Comparison of ENCODE assay signal across 20 cellular contexts in the genomic region with DNA sequence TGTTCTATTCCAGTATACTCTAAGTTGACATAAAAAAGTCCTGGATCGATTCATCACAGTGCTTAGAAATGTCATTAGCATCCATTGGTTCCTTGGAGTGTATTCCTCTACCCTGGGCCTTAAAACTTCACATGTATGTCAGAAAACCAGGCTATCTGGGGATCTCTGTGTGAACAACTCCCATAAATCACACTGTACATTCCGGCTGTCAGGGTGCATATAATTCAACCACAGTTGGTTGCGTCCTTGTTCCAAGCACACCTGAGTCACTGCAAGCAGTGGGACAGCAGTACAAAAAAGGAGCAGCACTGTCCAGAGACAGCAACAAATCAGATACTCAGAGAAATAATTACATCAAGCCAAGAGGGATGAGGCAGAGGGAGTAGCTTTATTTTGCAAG. TPM values are rescaled to one million over a fixed set of nuclear protein-coding genes. Genes with fewer than 3 reads are reported as not detected.
A peak's percentile ranks its signal among the peaks of the same experiment; 100 is the strongest.
DNase-seq lines count a peak whose midpoint lies in the region; ATAC-seq and TF ChIP-seq lines count a peak whose summit lies in the region.
"Had no signal": no experiment of that assay in that cellular context is flagged by ENCODE, and none has a peak within 500 bp of the region (broad histone marks: within the 10 kb centered on the region; RNA-seq: fewer than 3 reads in every experiment).

No MANE protein-coding gene starts in this region.

- H3K9ac ChIP-seq in IMR-90 (ENCODE audit: low read depth, low read length) (no peak overlapping the region), skeletal muscle tissue (ENCODE audit: low read depth in 1 of 3, low read length in 3 of 3) (no peak overlapping the region)

- no peak overlapping the region for H2BK20ac ChIP-seq in IMR-90 (ENCODE audit: low read depth, low read length)

- ATAC-seq in IMR-90 (ENCODE audit: low read depth) (no peak), Right ventricle myocardium superior (ENCODE audit: poor library complexity) (no peak)
- ATAC-seq: activated T-cell treated with anti-CD3 and anti-CD28 coated beads, Interleukin-2, amount 50 U/mL, for 4 hours; naive thymus-derived CD4-positive, alpha-beta T cell; upper lobe of right lung had no signal

- TF ChIP-seq CTCF in IMR-90 (conservative IDR thresholded peaks at IDR 0.05; ENCODE audit: low read depth, low read length), result no peak

- no peak for TF ChIP-seq RAD21 in IMR-90 (IDR thresholded peaks at IDR 0.05; ENCODE audit: low read length)

- no TSS peak for BruUV-seq in IMR-90 (replicated peaks; lab: Mats Ljungman, UMichigan)

- H3K27ac ChIP-seq in IMR-90 (ENCODE audit: insufficient read depth, low read length) (no peak overlapping the region), skeletal muscle tissue (ENCODE audit: low read depth, low read length) (peak overlapping the region; percentile 26)
- H3K27ac ChIP-seq: upper lobe of right lung had no signal

- no peak for DNase-seq in IMR-90
- peak; percentile 47 for DNase-seq in astrocyte of the hippocampus (ENCODE audit: low read depth, low spot score)
- peak; percentile 88 for DNase-seq in left kidney (ENCODE audit: low read depth, low spot score)
- no peak for DNase-seq in NCI-H2029 (lab: John Stamatoyannopoulos, UW)
- no peak for DNase-seq in activated CD8-positive, alpha-beta memory T cell treated with anti-CD3 and anti-CD28 coated beads, Interleukin-2, amount 50 U/mL, for 48 hours
- DNase-seq in Right ventricle myocardium superior, result no peak
- DNase-seq: activated CD4-positive, alpha-beta T cell treated with anti-CD3 and anti-CD28 coated beads, Interleukin-2, amount 50 U/mL, for 48 hours; activated T-cell treated with anti-CD3 and anti-CD28 coated beads, Interleukin-2, amount 50 U/mL, for 4 hours; CD4-positive, alpha-beta memory T cell; cortex of kidney; DMS79; GOT3; naive thymus-derived CD4-positive, alpha-beta T cell; NCI-H187; RPMI8226; stimulated activated naive CD4-positive, alpha-beta T cell treated with Interleukin-2 at 50 U/mL for 16 hours; T-helper 1 cell; upper lobe of right lung had no signal

- no peak overlapping the region for H4K91ac ChIP-seq in IMR-90 (ENCODE audit: insufficient read depth, low read depth, low read length)

- H3K27me3 ChIP-seq in IMR-90 (ENCODE audit: control insufficient read depth, insufficient read depth, low read length), result no peaks in the 10 kb centered on the region; the same call in 1 of the 2 replicates
- H3K27me3 ChIP-seq in skeletal muscle tissue (ENCODE audit: control insufficient read depth in 3 of 3, insufficient read depth in 3 of 3, low read length in 3 of 3), result no peaks in the 10 kb centered on the region

- H4K5ac ChIP-seq in IMR-90 (ENCODE audit: low read depth, low read length), result no peak overlapping the region

- dilution Hi-C loops in IMR-90 (cut with HindIII; ENCODE audit: low sequenced_read_pairs, unreplicated experiment), result no loop called here

- peaks cover 9% of the 10 kb centered on the region for H3K4me1 ChIP-seq in IMR-90 (ENCODE audit: control insufficient read depth, insufficient read depth, low read length)
- peaks cover 27 to 47% (median 37%) of the 10 kb centered on the region in 3 donors for H3K4me1 ChIP-seq in skeletal muscle tissue (ENCODE audit: control insufficient read depth in 3 of 3, insufficient read depth in 3 of 3, low read length in 3 of 3)
- H3K4me1 ChIP-seq: upper lobe of right lung had no signal

- H2AK9ac ChIP-seq in IMR-90 (replicated peaks; ENCODE audit: low read depth, low read length, poor library complexity), result no peak overlapping the region

- H2AK5ac ChIP-seq in IMR-90 (ENCODE audit: low read depth, low read length), result no peak overlapping the region

- H2BK5ac ChIP-seq in IMR-90 (ENCODE audit: low read depth, low read length, poor library complexity, severe bottlenecking), result no peak overlapping the region

- peaks cover 4% of the 10 kb centered on the region; the same call in 1 of the 2 replicates for H4K20me1 ChIP-seq in IMR-90 (ENCODE audit: insufficient read depth, low read length)

- no peak overlapping the region for H3K56ac ChIP-seq in IMR-90 (ENCODE audit: extremely low read depth, insufficient read depth, low read length)

- POLR2A ChIA-PET in IMR-90 (lab: Charles Lee; ENCODE audit: unreplicated experiment), result no interaction called here

- H3K4me3 ChIP-seq in IMR-90 (ENCODE audit: insufficient read depth, low read depth, low read length) (no peak overlapping the region), skeletal muscle tissue (ENCODE audit: low read length in 3 of 3) (no peak overlapping the region)
- H3K4me3 ChIP-seq: lung, upper lobe of right lung had no signal

- in situ Hi-C loops in IMR-90 (cut with MboI; ENCODE audit: low sequenced_read_pairs), result no loop called here

- no peak overlapping the region for H2AFZ ChIP-seq in IMR-90 (replicated peaks; ENCODE audit: low read length, poor library complexity)

- no peak overlapping the region for H4K8ac ChIP-seq in IMR-90 (ENCODE audit: low read depth in 2 of 2, low read length in 2 of 2)

- H3K23ac ChIP-seq in IMR-90 (ENCODE audit: low read depth, low read length), result 0 out of 2 replicates have a peak overlapping the region, but pooled peaks have one; percentile 15

- CTCF ChIA-PET in IMR-90 (lab: Yijun Ruan, JAX), result no interaction called here

- WGBS in IMR-90 (ENCODE audit: extremely low coverage in 2 of 2, insufficient read length in 1 of 2), 2 experiments, result 60% methylated on average over 1 of the region's 3 CpGs; no CpG with 5 or more reads in 1 of the 2 experiments

- intact Hi-C loops in IMR-90 (cut with micrococcal nuclease), result no loop called here
- intact Hi-C loops in Right ventricle myocardium superior (cut with DNase I), result no loop called here

- H3K4me2 ChIP-seq in IMR-90 (ENCODE audit: low read depth, low read length), result no peak overlapping the region

- H3K9me3 ChIP-seq in IMR-90 (ENCODE audit: control insufficient read depth, insufficient read depth, low read length), result no peaks in the 10 kb centered on the region
- H3K9me3 ChIP-seq in skeletal muscle tissue (ENCODE audit: control insufficient read depth in 3 of 3, low read length in 3 of 3), result no peaks in the 10 kb centered on the region
- H3K9me3 ChIP-seq: upper lobe of right lung had no signal

- no peak overlapping the region for H2BK120ac ChIP-seq in IMR-90 (ENCODE audit: low read depth, low read length)

- no peak for TF ChIP-seq POLR2A in IMR-90 (IDR thresholded peaks at IDR 0.05; ENCODE audit: low read depth, low read length)

- H3K36me3 ChIP-seq in IMR-90 (ENCODE audit: control insufficient read depth, insufficient read depth, low read length) (no peaks in the 10 kb centered on the region; the same call in 1 of the 2 replicates), skeletal muscle tissue (ENCODE audit: control insufficient read depth in 3 of 3, insufficient read depth in 3 of 3, low read length in 3 of 3) (no peaks in the 10 kb centered on the region)
- H3K36me3 ChIP-seq: upper lobe of right lung had no signal

- no peak overlapping the region for H2BK15ac ChIP-seq in IMR-90 (ENCODE audit: low read depth, low read length)

- H3K14ac ChIP-seq in IMR-90 (replicated peaks; ENCODE audit: low read depth, low read length), result no peak overlapping the region

- H3K4ac ChIP-seq in IMR-90 (ENCODE audit: low read depth, low read length), result no peak overlapping the region

- peaks cover 14 to 15% of the 10 kb centered on the region in 2 experiments for H3K79me1 ChIP-seq in IMR-90 (ENCODE audit: low read depth in 1 of 2, low read length in 2 of 2)

- H3K18ac ChIP-seq in IMR-90 (ENCODE audit: low read depth, low read length), result no peak overlapping the region

- H3K9me1 ChIP-seq in IMR-90 (ENCODE audit: insufficient read depth, low read length), result peaks cover 6% of the 10 kb centered on the region; the same call in 1 of the 2 replicates

TF ChIP-seq in IMR-90, 13 proteins besides CTCF, POLR2A, EP300 and RAD21:
- TF ChIP-seq MXI1 (IDR thresholded peaks at IDR 0.05; ENCODE audit: borderline replicate concordance, low read depth, low read length) (no peak), RFX5 (IDR thresholded peaks at IDR 0.05; ENCODE audit: low read depth, low read length) (no peak)

RNA-seq across cellular contexts. Expression of gene PDZRN3, which starts 52.4 kb away (rescaled TPM):
- total RNA-seq in IMR-90 (2012; rRNA removed) (17.0 and 17.8 TPM in 2 replicates), skeletal muscle tissue (50.6 TPM), Right ventricle myocardium superior (130 TPM)
- 9.4 and 10.3 TPM in 2 replicates for polyA plus RNA-seq in IMR-90 (2012; rRNA removed)
- polyA plus RNA-seq in IMR-90 (2012; cell fraction: cytosol; rRNA removed), result 7.3 and 11.3 TPM in 2 replicates
- polyA plus RNA-seq in IMR-90 (2012; cell fraction: nucleus; rRNA removed; ENCODE audit: low replicate concordance), result 14.4 and 24.7 TPM in 2 replicates
- total RNA-seq: CD4-positive, alpha-beta memory T cell; naive thymus-derived CD4-positive, alpha-beta T cell had no signal
- polyA plus RNA-seq: CD4-positive, alpha-beta memory T cell; naive thymus-derived CD4-positive, alpha-beta T cell had no signal

Comparison
In these comparisons a context has a peak if more than half of its experiments do, and no peak if none do; other contexts are left out.
1. DNase-seq: peak in astrocyte of the hippocampus (single experiment) and left kidney (single experiment); none in IMR-90 (single experiment), NCI-H2029 (single experiment), activated CD8-positive, alpha-beta memory T cell treated with anti-CD3 and anti-CD28 coated beads, Interleukin-2, amount 50 U/mL, for 48 hours (single experiment) and Right ventricle myocardium superior (single experiment).